21 cellular contexts compared by ENCODE assay signal in the genomic region with DNA sequence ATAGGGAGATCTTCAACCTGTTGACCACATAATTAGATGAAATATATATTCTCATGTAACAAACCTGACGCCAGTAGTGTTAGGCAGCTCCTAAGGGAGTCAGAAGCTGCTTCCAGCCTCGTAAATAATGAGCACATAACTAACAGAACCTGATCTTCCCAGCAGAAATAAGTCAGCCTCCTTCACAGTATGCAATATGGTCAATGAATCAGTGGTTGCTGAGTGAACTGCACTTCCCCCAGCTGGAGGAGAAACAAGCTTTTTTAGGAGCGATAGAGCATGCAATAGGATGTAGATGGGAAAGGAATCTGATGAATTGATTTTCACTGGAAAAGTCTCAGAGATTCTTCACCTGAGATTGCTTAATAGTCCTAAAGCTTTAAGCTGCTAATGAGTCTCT.
A peak's percentile ranks its signal among the peaks of the same experiment; 100 is the strongest.
DNase-seq lines count a peak whose midpoint lies in the region; ATAC-seq and TF ChIP-seq lines count a peak whose summit lies in the region.
"Had no signal": no experiment of that assay in that cellular context is flagged by ENCODE, and none has a peak within 500 bp of the region (broad histone marks: within the 10 kb centered on the region; RNA-seq: fewer than 3 reads in every experiment).

No MANE protein-coding gene starts in this region.

- H3K4me3 Mint-ChIP-seq in GM23338 (no peak overlapping the region), endodermal cell (no peak overlapping the region)
- H3K4me3 Mint-ChIP-seq: activated CD4-positive, alpha-beta T cell treated with anti-CD3 and anti-CD28 coated beads for 36 hours; CD14-positive monocyte; HFFc6; neural crest cell; stimulated activated effector memory CD8-positive, alpha-beta T cell treated with anti-CD3 and anti-CD28 coated beads, Interleukin-12 subunit alpha, Interleukin-12 subunit beta, amount 100 ng/mL, for 72 hours had no signal

- H3K9me3 ChIP-seq in endodermal cell (ENCODE audit: control insufficient read depth, low read length) = no peaks in the 10 kb centered on the region
- H3K9me3 ChIP-seq in effector memory CD4-positive, alpha-beta T cell (ENCODE audit: control insufficient read depth, low read length) = no peaks in the 10 kb centered on the region
- H3K9me3 ChIP-seq: SJSA1, thoracic aorta had no signal

- H3K4me1 ChIP-seq in GM23338 (ENCODE audit: insufficient read depth) = no peaks in the 10 kb centered on the region
- H3K4me1 ChIP-seq in endodermal cell (ENCODE audit: control insufficient read depth, insufficient read depth, low read length) = no peaks in the 10 kb centered on the region
- H3K4me1 ChIP-seq in effector memory CD4-positive, alpha-beta T cell (ENCODE audit: control insufficient read depth, insufficient read depth, low read length, poor library complexity, severe bottlenecking) = no peaks in the 10 kb centered on the region
- H3K4me1 ChIP-seq: SJSA1 had no signal

- 0 out of 4 replicates have a peak, but pooled peaks of 1 of the 2 experiments have one; percentile 15 for TF ChIP-seq CTCF in GM23338 (conservative IDR thresholded peaks at IDR 0.05; ENCODE audit: low read depth in 2 of 2)
- TF ChIP-seq CTCF in endodermal cell (conservative IDR thresholded peaks at IDR 0.05) = peak; percentile 35

- peak; percentile 21 for DNase-seq in GM23338 (ENCODE audit: low spot score)
- peak; percentile 61 for DNase-seq in NCI-H2171 treated with DMSO at 0.1 percent for 48 hours (lab: John Stamatoyannopoulos, UW)
- no peak for DNase-seq in endodermal cell
- DNase-seq in myocyte (ENCODE audit: low read depth) = peak; percentile 28
- DNase-seq in T-helper 2 cell = no peak
- DNase-seq in effector memory CD4-positive, alpha-beta T cell = no peak
- DNase-seq: activated CD4-positive, alpha-beta T cell treated with anti-CD3 and anti-CD28 coated beads for 36 hours; activated effector memory CD4-positive, alpha-beta T cell treated with Interleukin-2 at 50 U/mL for 16 hours; caudate nucleus; effector CD4-positive, alpha-beta T cell; GF-D8; HFFc6; NCI-H1436 treated with DMSO at 0.1 percent for 48 hours; NCI-H510A; T-helper 9 cell had no signal

- H3K36me3 ChIP-seq in GM23338 (ENCODE audit: insufficient read depth) (no peaks in the 10 kb centered on the region), endodermal cell (ENCODE audit: control insufficient read depth, insufficient read depth, low read length) (no peaks in the 10 kb centered on the region)
- H3K36me3 ChIP-seq in effector memory CD4-positive, alpha-beta T cell (ENCODE audit: control insufficient read depth, insufficient read depth, low read length) = no peaks in the 10 kb centered on the region
- H3K36me3 ChIP-seq: SJSA1, thoracic aorta had no signal

- H3K27me3 ChIP-seq in GM23338 (ENCODE audit: insufficient read depth) (no peaks in the 10 kb centered on the region), endodermal cell (ENCODE audit: control insufficient read depth, insufficient read depth, low read length, poor library complexity, severe bottlenecking) (no peaks in the 10 kb centered on the region)
- no peaks in the 10 kb centered on the region for H3K27me3 ChIP-seq in effector memory CD4-positive, alpha-beta T cell (replicated peaks; ENCODE audit: control insufficient read depth, insufficient read depth, low read length, poor library complexity, severe bottlenecking)
- H3K27me3 ChIP-seq: SJSA1 had no signal

- H3K27ac ChIP-seq in GM23338 (ENCODE audit: low read depth) = no peak overlapping the region
- H3K27ac ChIP-seq in endodermal cell (ENCODE audit: low read depth, low read length) = no peak overlapping the region
- no peak overlapping the region for H3K27ac ChIP-seq in effector memory CD4-positive, alpha-beta T cell (ENCODE audit: insufficient read depth, low read length, poor library complexity, severe bottlenecking)
- H3K27ac ChIP-seq: SJSA1, thoracic aorta had no signal

- H3K27ac Mint-ChIP-seq in GM23338 = no peak overlapping the region
- no peak overlapping the region for H3K27ac Mint-ChIP-seq in endodermal cell
- H3K27ac Mint-ChIP-seq: activated CD4-positive, alpha-beta T cell treated with anti-CD3 and anti-CD28 coated beads for 36 hours; CD14-positive monocyte; HFFc6; stimulated activated effector memory CD8-positive, alpha-beta T cell treated with anti-CD3 and anti-CD28 coated beads, Interleukin-12 subunit alpha, Interleukin-12 subunit beta, amount 100 ng/mL, for 72 hours had no signal

- no peak overlapping the region for H3K9ac ChIP-seq in endodermal cell (ENCODE audit: extremely low read depth, low read length, poor library complexity, severe bottlenecking)

- no peaks in the 10 kb centered on the region for H3F3A ChIP-seq in GM23338 (replicated peaks; ENCODE audit: low read depth)

- no peak overlapping the region for H3K4me2 ChIP-seq in GM23338

- H3K9me3 Mint-ChIP-seq in GM23338 (no peaks in the 10 kb centered on the region), endodermal cell (no peaks in the 10 kb centered on the region)
- H3K9me3 Mint-ChIP-seq: HFFc6; neural crest cell; stimulated activated effector memory CD8-positive, alpha-beta T cell treated with anti-CD3 and anti-CD28 coated beads, Interleukin-12 subunit alpha, Interleukin-12 subunit beta, amount 100 ng/mL, for 72 hours had no signal

- H4K20me1 ChIP-seq in GM23338 (replicated peaks; ENCODE audit: insufficient read depth) = no peaks in the 10 kb centered on the region

- H3K4me3 ChIP-seq in GM23338 = no peak overlapping the region
- no peak overlapping the region for H3K4me3 ChIP-seq in endodermal cell (ENCODE audit: low read length)
- H3K4me3 ChIP-seq in effector memory CD4-positive, alpha-beta T cell (ENCODE audit: insufficient read depth, low read depth, low read length, poor library complexity, severe bottlenecking) = no peak overlapping the region
- H3K4me3 ChIP-seq: SJSA1, thoracic aorta had no signal

- H2AFZ ChIP-seq in GM23338 = no peak overlapping the region

- ATAC-seq in GM23338 (peak; percentile 59; the same call in 2 of the 3 replicates), HG02610 (IDR thresholded peaks at IDR 0.05; ENCODE audit: unreplicated experiment) (no peak)
- ATAC-seq: activated CD4-positive, alpha-beta T cell treated with anti-CD3 and anti-CD28 coated beads for 36 hours; stimulated activated effector memory CD8-positive, alpha-beta T cell treated with anti-CD3 and anti-CD28 coated beads, Interleukin-12 subunit alpha, Interleukin-12 subunit beta, amount 100 ng/mL, for 72 hours had no signal

- H3K79me2 ChIP-seq in GM23338 (replicated peaks; ENCODE audit: insufficient read depth) = no peaks in the 10 kb centered on the region

- 89 to 90% methylated on average over 3 of the region's 3 CpGs for WGBS in endodermal cell (ENCODE audit: insufficient coverage in 1 of 2, insufficient read length in 1 of 2), 2 experiments

- H3K4me1 Mint-ChIP-seq in GM23338 (peaks cover 4% of the 10 kb centered on the region), endodermal cell (peaks cover 2% of the 10 kb centered on the region)
- H3K4me1 Mint-ChIP-seq: activated CD4-positive, alpha-beta T cell treated with anti-CD3 and anti-CD28 coated beads for 36 hours; neural crest cell; stimulated activated effector memory CD8-positive, alpha-beta T cell treated with anti-CD3 and anti-CD28 coated beads, Interleukin-12 subunit alpha, Interleukin-12 subunit beta, amount 100 ng/mL, for 72 hours had no signal

- no peaks in the 10 kb centered on the region for H3K27me3 Mint-ChIP-seq in GM23338 (ENCODE audit: insufficient read depth, low read depth, poor library complexity)
- no peaks in the 10 kb centered on the region for H3K27me3 Mint-ChIP-seq in endodermal cell (ENCODE audit: insufficient read depth)
- H3K27me3 Mint-ChIP-seq: activated CD4-positive, alpha-beta T cell treated with anti-CD3 and anti-CD28 coated beads for 36 hours had no signal

- H3K9me2 ChIP-seq in GM23338 (ENCODE audit: insufficient read depth) = no peaks in the 10 kb centered on the region

- H3K36me3 Mint-ChIP-seq in GM23338 (ENCODE audit: low read depth) = no peaks in the 10 kb centered on the region
- H3K36me3 Mint-ChIP-seq in endodermal cell (ENCODE audit: low read depth) = no peaks in the 10 kb centered on the region
- H3K36me3 Mint-ChIP-seq: stimulated activated effector memory CD8-positive, alpha-beta T cell treated with anti-CD3 and anti-CD28 coated beads, Interleukin-12 subunit alpha, Interleukin-12 subunit beta, amount 100 ng/mL, for 72 hours had no signal

TF ChIP-seq in GM23338, 12 proteins besides CTCF, POLR2A, EP300 and RAD21 (continues in another document):
- TF ChIP-seq NANOG (IDR thresholded peaks at IDR 0.05; ENCODE audit: borderline replicate concordance) (no peak), EZH2phosphoT487 (IDR thresholded peaks at IDR 0.05; ENCODE audit: unreplicated experiment) (no peak)
- TF ChIP-seq, protein P1, sequence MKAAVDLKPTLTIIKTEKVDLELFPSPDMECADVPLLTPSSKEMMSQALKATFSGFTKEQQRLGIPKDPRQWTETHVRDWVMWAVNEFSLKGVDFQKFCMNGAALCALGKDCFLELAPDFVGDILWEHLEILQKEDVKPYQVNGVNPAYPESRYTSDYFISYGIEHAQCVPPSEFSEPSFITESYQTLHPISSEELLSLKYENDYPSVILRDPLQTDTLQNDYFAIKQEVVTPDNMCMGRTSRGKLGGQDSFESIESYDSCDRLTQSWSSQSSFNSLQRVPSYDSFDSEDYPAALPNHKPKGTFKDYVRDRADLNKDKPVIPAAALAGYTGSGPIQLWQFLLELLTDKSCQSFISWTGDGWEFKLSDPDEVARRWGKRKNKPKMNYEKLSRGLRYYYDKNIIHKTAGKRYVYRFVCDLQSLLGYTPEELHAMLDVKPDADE (IDR thresholded peaks at IDR 0.05) = no peak

Comparison
In these comparisons a context has a peak if more than half of its experiments do, and no peak if none do; other contexts are left out.
1. DNase-seq: peak in GM23338 (single experiment), NCI-H2171 treated with DMSO at 0.1 percent for 48 hours (single experiment) and myocyte (single experiment); none in endodermal cell (single experiment), T-helper 2 cell (0 of 5) and effector memory CD4-positive, alpha-beta T cell (0 of 3).